In the genomic region with DNA sequence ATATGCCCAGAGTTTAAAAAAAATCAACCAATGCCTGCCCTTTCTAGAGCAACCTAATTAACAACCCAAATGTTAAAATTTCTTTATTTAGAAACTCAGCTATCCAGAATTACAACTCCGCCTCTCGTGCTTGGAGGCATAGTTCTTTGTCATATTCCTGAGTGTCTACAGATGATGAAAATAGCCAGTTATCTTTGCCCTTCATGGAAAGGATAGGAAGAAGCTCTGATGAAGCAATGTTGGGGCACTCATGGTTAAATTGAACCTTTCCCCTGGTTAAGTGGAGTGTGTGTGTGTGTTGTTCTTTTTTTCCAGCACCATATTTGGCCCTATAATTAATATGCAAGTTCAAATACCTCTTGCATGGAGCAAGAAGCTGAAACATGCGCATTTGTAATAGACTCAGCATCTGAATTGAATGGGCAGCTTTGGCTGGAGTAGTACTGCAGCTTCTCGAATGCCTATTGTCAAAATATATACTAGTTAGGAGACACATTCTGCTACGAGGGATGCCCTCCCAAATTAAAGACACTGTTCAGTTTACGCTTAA, we compare ENCODE assay signal across 26 cellular contexts.
DNase-seq lines count a peak whose midpoint lies in the region; FAIRE-seq lines count a peak whose summit lies in the region.
"Had no signal": no experiment of that assay in that cellular context is flagged by ENCODE, and none has a peak within 500 bp of the region (broad histone marks: within the 10 kb centered on the region; RNA-seq: fewer than 3 reads in every experiment).

No MANE protein-coding gene starts in this region.

- H3K9me3 ChIP-seq in iPS-20b (ENCODE audit: insufficient read depth, low read depth, low read length) (no peaks in the 10 kb centered on the region), subcutaneous abdominal adipose tissue (ENCODE audit: control insufficient read depth in 5 of 5, low read length in 5 of 5) (no peaks in the 10 kb centered on the region)
- H3K9me3 ChIP-seq: body of pancreas, mucosa of descending colon, Peyer's patch had no signal

- H3K4me3 ChIP-seq in iPS-20b (ENCODE audit: low read length) (peak overlapping the region; percentile 17), subcutaneous abdominal adipose tissue (ENCODE audit: low read depth in 1 of 5, low read length in 5 of 5) (no peak overlapping the region)
- H3K4me3 ChIP-seq: body of pancreas, mucosa of descending colon, Peyer's patch, skin epidermis had no signal

- peaks cover 44% of the 10 kb centered on the region for H3K4me1 ChIP-seq in iPS-20b (ENCODE audit: insufficient read depth, low read length)
- H3K4me1 ChIP-seq in subcutaneous abdominal adipose tissue (ENCODE audit: control insufficient read depth in 5 of 5, insufficient read depth in 5 of 5, low read length in 5 of 5), result peaks cover 0 to 14% (median 0%) of the 10 kb centered on the region in 5 donors
- H3K4me1 ChIP-seq: body of pancreas had no signal

- peak; percentile 28 for DNase-seq in DMS79 treated with DMSO at 0.1 percent for 48 hours (lab: John Stamatoyannopoulos, UW)
- no peak for DNase-seq in DMS79 (lab: John Stamatoyannopoulos, UW)
- peak; percentile 38 for DNase-seq in astrocyte of the hippocampus (ENCODE audit: low read depth, low spot score)
- no peak for DNase-seq in SKM-1 treated with dmso at 0.1 percent for 144 hours (lab: John Stamatoyannopoulos, UW; ENCODE audit: unreplicated experiment)
- DNase-seq in middle frontal gyrus (ENCODE audit: extremely low spot score, low spot score), result no peak
- DNase-seq in frontal cortex (ENCODE audit: low spot score in 2 of 2), result no peak
- DNase-seq: 8988T; activated CD4-positive, alpha-beta T cell treated with anti-CD3 and anti-CD28 coated beads, Interleukin-2, amount 50 U/mL, for 1 hour; activated effector memory CD4-positive, alpha-beta T cell treated with anti-CD3 and anti-CD28 coated beads, Interleukin-2, amount 50 U/mL, for 16 hours; activated naive CD8-positive, alpha-beta T cell treated with anti-CD3 and anti-CD28 coated beads, Interleukin-2, amount 50 U/mL, for 24 hours; body of pancreas; CD8-positive, alpha-beta memory T cell; effector memory CD4-positive, alpha-beta T cell; mucosa of descending colon; NCI-H1092 treated with DMSO at 0.1 percent for 48 hours; NCI-H2107; NCI-H510A; nephron progenitor cell; Peyer's patch; stimulated activated CD4-positive, alpha-beta T cell treated with anti-CD3 and anti-CD28 coated beads, Interleukin-1b, Interleukin-23, amount 100 ng/mL, for 48 hours had no signal

- peak overlapping the region; percentile 27 for H3K27ac ChIP-seq in iPS-20b (ENCODE audit: low read length)
- peak overlapping the region; percentile 9 for H3K27ac ChIP-seq in subcutaneous abdominal adipose tissue (ENCODE audit: low read depth, low read length)
- H3K27ac ChIP-seq: body of pancreas, Peyer's patch, skin epidermis, VCaP had no signal

- H3K36me3 ChIP-seq in iPS-20b (ENCODE audit: insufficient read depth, low read depth, low read length) (no peaks in the 10 kb centered on the region), subcutaneous abdominal adipose tissue (ENCODE audit: control insufficient read depth in 5 of 5, insufficient read depth in 5 of 5, low read length in 5 of 5) (no peaks in the 10 kb centered on the region)
- H3K36me3 ChIP-seq: Peyer's patch had no signal

- no peak for FAIRE-seq in frontal cortex (lab: Jason Lieb, UNC)
- FAIRE-seq: colon, GM19239 had no signal

- no peaks in the 10 kb centered on the region for H3K27me3 ChIP-seq in iPS-20b (ENCODE audit: insufficient read depth, low read length)
- H3K27me3 ChIP-seq in subcutaneous abdominal adipose tissue (ENCODE audit: control insufficient read depth in 5 of 5, insufficient read depth in 4 of 5, low read length in 5 of 5), result no peaks in the 10 kb centered on the region
- H3K27me3 ChIP-seq: body of pancreas, Peyer's patch had no signal

- H3K9ac ChIP-seq in iPS-20b (ENCODE audit: low read depth, low read length) (no peak overlapping the region; the same call in 1 of the 2 replicates), subcutaneous abdominal adipose tissue (ENCODE audit: low read length in 5 of 5) (no peak overlapping the region)

Comparison
In these comparisons a context has a peak if more than half of its experiments do, and no peak if none do; other contexts are left out.
1. DNase-seq: peak in DMS79 treated with DMSO at 0.1 percent for 48 hours (single experiment) and astrocyte of the hippocampus (single experiment); none in DMS79 (single experiment), SKM-1 treated with dmso at 0.1 percent for 144 hours (single experiment), middle frontal gyrus (single experiment) and frontal cortex (0 of 2).